ENCODE assay signal across 10 cellular contexts in genomic region chr6:8539446-8539845, GRCh38.
DNase-seq lines count a peak whose midpoint lies in the region; ATAC-seq, FAIRE-seq and TF ChIP-seq lines count a peak whose summit lies in the region.
"Had no signal": no experiment of that assay in that cellular context is flagged by ENCODE, and none has a peak within 500 bp of the region (broad histone marks: within the 10 kb centered on the region; RNA-seq: fewer than 3 reads in every experiment).

No MANE protein-coding gene starts in this region.

- intact Hi-C loops in natural killer cell (cut with micrococcal nuclease) = no loop called here

- ATAC-seq in HG02571 (IDR thresholded peaks at IDR 0.05; ENCODE audit: unreplicated experiment) (no peak), natural killer cell (no peak), HG03175 (IDR thresholded peaks at IDR 0.05; ENCODE audit: unreplicated experiment) (no peak)
- ATAC-seq: stimulated activated naive CD8-positive, alpha-beta T cell treated with anti-CD3 and anti-CD28 coated beads, Interleukin-15, amount 100 ng/mL, for 72 hours had no signal

- no peak overlapping the region for H3K9ac ChIP-seq in keratinocyte (ENCODE audit: control insufficient read depth, extremely low read depth, insufficient read depth, low read length)

- no peaks in the 10 kb centered on the region for H3K79me2 ChIP-seq in keratinocyte (ENCODE audit: control insufficient read depth, insufficient read depth, low read length)

- H3K4me3 Mint-ChIP-seq in natural killer cell = no peak overlapping the region
- H3K4me3 Mint-ChIP-seq: stimulated activated naive CD8-positive, alpha-beta T cell treated with anti-CD3 and anti-CD28 coated beads, Interleukin-15, amount 100 ng/mL, for 72 hours had no signal

- no peak overlapping the region for H3K4me3 ChIP-seq in keratinocyte (ENCODE audit: control insufficient read depth in 2 of 3, extremely low read depth in 1 of 3, insufficient read depth in 2 of 3, low read depth in 1 of 3, low read length in 3 of 3)

- no peak overlapping the region for H3K27ac ChIP-seq in keratinocyte (ENCODE audit: control insufficient read depth, insufficient read depth, low read length)

- dilution Hi-C loops in keratinocyte (cut with MboI; ENCODE audit: extremely low pct_ligation_motif_present, low sequenced_read_pairs) = no loop called here

- H3K9me1 ChIP-seq in keratinocyte (ENCODE audit: control insufficient read depth, extremely low read depth, insufficient read depth, low read length) = no peaks in the 10 kb centered on the region

- H3K36me3 ChIP-seq in keratinocyte (ENCODE audit: control insufficient read depth in 2 of 2, extremely low read depth in 1 of 2, insufficient read depth in 2 of 2, low read length in 2 of 2) = no peaks in the 10 kb centered on the region

- no peak overlapping the region for H3K27ac Mint-ChIP-seq in natural killer cell
- H3K27ac Mint-ChIP-seq: stimulated activated naive CD8-positive, alpha-beta T cell treated with anti-CD3 and anti-CD28 coated beads, Interleukin-15, amount 100 ng/mL, for 72 hours had no signal

- no peaks in the 10 kb centered on the region for H3K27me3 Mint-ChIP-seq in natural killer cell (ENCODE audit: low read depth in 2 of 2)
- H3K27me3 Mint-ChIP-seq: stimulated activated naive CD8-positive, alpha-beta T cell treated with anti-CD3 and anti-CD28 coated beads, Interleukin-15, amount 100 ng/mL, for 72 hours had no signal

- H4K20me1 ChIP-seq in keratinocyte (ENCODE audit: control insufficient read depth, extremely low read depth, insufficient read depth, low read length) = no peaks in the 10 kb centered on the region

- H3K36me3 Mint-ChIP-seq in natural killer cell = peaks cover 19% of the 10 kb centered on the region

- H3K27me3 ChIP-seq in keratinocyte (ENCODE audit: control insufficient read depth, extremely low read depth, insufficient read depth, low read length) = no peaks in the 10 kb centered on the region

- DNase-seq in GM10266 (ENCODE audit: extremely low spot score) (peak; percentile 4), Kasumi-1 (lab: John Stamatoyannopoulos, UW) (peak; percentile 45 to 82), SKM-1 treated with dmso at 0.1 percent for 144 hours (lab: John Stamatoyannopoulos, UW; ENCODE audit: unreplicated experiment) (peak; percentile 34), keratinocyte (ENCODE audit: low read depth, low spot score) (no peak), inferior parietal cortex (ENCODE audit: extremely low spot score) (no peak), natural killer cell (no peak)
- DNase-seq: NCI-H1930; stimulated activated naive CD8-positive, alpha-beta T cell treated with anti-CD3 and anti-CD28 coated beads, Interleukin-15, amount 100 ng/mL, for 72 hours had no signal

- no peaks in the 10 kb centered on the region for H3K9me3 ChIP-seq in keratinocyte (ENCODE audit: control insufficient read depth, low read depth, low read length)

- no peaks in the 10 kb centered on the region for H3K4me1 Mint-ChIP-seq in natural killer cell
- H3K4me1 Mint-ChIP-seq: stimulated activated naive CD8-positive, alpha-beta T cell treated with anti-CD3 and anti-CD28 coated beads, Interleukin-15, amount 100 ng/mL, for 72 hours had no signal

- peak; percentile 21 for TF ChIP-seq CTCF in GM10266 (IDR thresholded peaks at IDR 0.05; ENCODE audit: control insufficient read depth, insufficient read depth, low read depth, missing control alignments)
- TF ChIP-seq CTCF in keratinocyte (optimal IDR thresholded peaks at IDR 0.05 in 1 of 3, IDR thresholded peaks at IDR 0.05 in 1 of 3, conservative IDR thresholded peaks at IDR 0.05 in 1 of 3; ENCODE audit: extremely low read depth in 1 of 3, insufficient read depth in 2 of 3, low read length in 3 of 3) = peak in 2 of 3 experiments; percentile 25 to 31
- no peak for TF ChIP-seq CTCF in natural killer cell (IDR thresholded peaks at IDR 0.05)

- no peak overlapping the region for H3K4me2 ChIP-seq in keratinocyte (ENCODE audit: control insufficient read depth, extremely low read depth, insufficient read depth, low read depth, low read length)

- peaks cover 12 to 17% of the 10 kb centered on the region in 2 donors for H3K9me3 Mint-ChIP-seq in natural killer cell

- H2AFZ ChIP-seq in keratinocyte (ENCODE audit: control insufficient read depth, low read length) = no peak overlapping the region

- H3K4me1 ChIP-seq in keratinocyte (ENCODE audit: control insufficient read depth, extremely low read depth, insufficient read depth, low read length) = no peaks in the 10 kb centered on the region

- FAIRE-seq in keratinocyte (lab: Jason Lieb, UNC) = no peak

Comparison
In these comparisons a context has a peak if more than half of its experiments do, and no peak if none do; other contexts are left out.
1. DNase-seq: peak in GM10266 (single experiment), Kasumi-1 (2 of 2) and SKM-1 treated with dmso at 0.1 percent for 144 hours (single experiment); none in keratinocyte (single experiment), inferior parietal cortex (single experiment) and natural killer cell (single experiment).